In genomic region chr1:107254306-107254705, GRCh38 we compare ENCODE assay signal across 16 cellular contexts.
"Had no signal": no experiment of that assay in that cellular context is flagged by ENCODE, and none has a peak within 500 bp of the region (broad histone marks: within the 10 kb centered on the region; RNA-seq: fewer than 3 reads in every experiment).

No MANE protein-coding gene starts in this region.

- DNase-seq: activated CD4-positive, alpha-beta memory T cell treated with anti-CD3 and anti-CD28 coated beads for 36 hours; activated effector memory CD4-positive, alpha-beta T cell treated with anti-CD3 and anti-CD28 coated beads, Interleukin-2, amount 50 U/mL, for 16 hours; activated T-cell treated with anti-CD3 and anti-CD28 coated beads, Interleukin-2, amount 50 U/mL, for 4 hours; amygdala; dorsolateral prefrontal cortex; esophagus squamous epithelium; foreskin fibroblast; left ventricle myocardium inferior; stimulated activated CD4-positive, alpha-beta T cell treated with anti-CD3 and anti-CD28 coated beads, Interleukin-12 subunit alpha, Interleukin-12 subunit beta, amount 100 ng/mL, for 4 hours had no signal

- H3K9me3 Mint-ChIP-seq: activated CD4-positive, alpha-beta memory T cell treated with anti-CD3 and anti-CD28 coated beads for 36 hours; activated naive CD4-positive, alpha-beta T cell treated with anti-CD3 and anti-CD28 coated beads, Interleukin-2, amount 50 U/mL, for 72 hours; activated T-cell treated with anti-CD3 and anti-CD28 coated beads, Interleukin-2, amount 50 U/mL, for 4 hours; brain; memory B cell; nephron; stimulated activated naive CD8-positive, alpha-beta T cell treated with anti-CD3 and anti-CD28 coated beads, Interleukin-15, Interleukin-2, amounts not matched to agents 100 ng/mL and 50 ng/mL, for 24 hours; T-helper 1 cell treated with Interleukin-12 subunit alpha and Interleukin-12 subunit beta and Interleukin-4 antibody, amounts not matched to agents 30 μg/mL and 1 μg/mL, for 36 hours had no signal

- H3K4me3 ChIP-seq: dorsolateral prefrontal cortex, esophagus squamous epithelium, left ventricle myocardium inferior had no signal

- H3K27me3 ChIP-seq: esophagus squamous epithelium had no signal

- ATAC-seq: activated CD4-positive, CD25-positive, alpha-beta regulatory T cell treated with anti-CD3 and anti-CD28 coated beads, Interleukin-2, amount 50 U/mL, for 24 hours; activated naive CD4-positive, alpha-beta T cell treated with anti-CD3 and anti-CD28 coated beads, Interleukin-2, amount 50 U/mL, for 72 hours; activated T-cell treated with anti-CD3 and anti-CD28 coated beads, Interleukin-2, amount 50 U/mL, for 4 hours had no signal

- H3K27ac ChIP-seq: dorsolateral prefrontal cortex, esophagus squamous epithelium, left ventricle myocardium inferior had no signal

- H3K36me3 ChIP-seq: esophagus squamous epithelium, left ventricle myocardium inferior had no signal

- H3K27me3 Mint-ChIP-seq: activated CD4-positive, alpha-beta memory T cell treated with anti-CD3 and anti-CD28 coated beads for 36 hours; brain; memory B cell had no signal

- H3K4me3 Mint-ChIP-seq: activated CD4-positive, alpha-beta memory T cell treated with anti-CD3 and anti-CD28 coated beads for 36 hours; activated T-cell treated with anti-CD3 and anti-CD28 coated beads, Interleukin-2, amount 50 U/mL, for 4 hours; memory B cell; nephron; stimulated activated naive CD8-positive, alpha-beta T cell treated with anti-CD3 and anti-CD28 coated beads, Interleukin-15, Interleukin-2, amounts not matched to agents 100 ng/mL and 50 ng/mL, for 24 hours; T-helper 1 cell treated with Interleukin-12 subunit alpha and Interleukin-12 subunit beta and Interleukin-4 antibody, amounts not matched to agents 30 μg/mL and 1 μg/mL, for 36 hours had no signal

- H3K27ac Mint-ChIP-seq: activated CD4-positive, alpha-beta memory T cell treated with anti-CD3 and anti-CD28 coated beads for 36 hours; activated naive CD4-positive, alpha-beta T cell treated with anti-CD3 and anti-CD28 coated beads, Interleukin-2, amount 50 U/mL, for 72 hours; nephron; stimulated activated naive CD8-positive, alpha-beta T cell treated with anti-CD3 and anti-CD28 coated beads, Interleukin-15, Interleukin-2, amounts not matched to agents 100 ng/mL and 50 ng/mL, for 24 hours; T-helper 1 cell treated with Interleukin-12 subunit alpha and Interleukin-12 subunit beta and Interleukin-4 antibody, amounts not matched to agents 30 μg/mL and 1 μg/mL, for 36 hours had no signal

- H3K36me3 Mint-ChIP-seq: activated CD4-positive, alpha-beta memory T cell treated with anti-CD3 and anti-CD28 coated beads for 36 hours; activated naive CD4-positive, alpha-beta T cell treated with anti-CD3 and anti-CD28 coated beads, Interleukin-2, amount 50 U/mL, for 72 hours; brain; memory B cell had no signal

- H3K9me3 ChIP-seq: esophagus squamous epithelium, left ventricle myocardium inferior had no signal

- H3K4me1 ChIP-seq: esophagus squamous epithelium, left ventricle myocardium inferior had no signal
